Comparison of ENCODE assay signal across 1 cellular context in the genomic region with DNA sequence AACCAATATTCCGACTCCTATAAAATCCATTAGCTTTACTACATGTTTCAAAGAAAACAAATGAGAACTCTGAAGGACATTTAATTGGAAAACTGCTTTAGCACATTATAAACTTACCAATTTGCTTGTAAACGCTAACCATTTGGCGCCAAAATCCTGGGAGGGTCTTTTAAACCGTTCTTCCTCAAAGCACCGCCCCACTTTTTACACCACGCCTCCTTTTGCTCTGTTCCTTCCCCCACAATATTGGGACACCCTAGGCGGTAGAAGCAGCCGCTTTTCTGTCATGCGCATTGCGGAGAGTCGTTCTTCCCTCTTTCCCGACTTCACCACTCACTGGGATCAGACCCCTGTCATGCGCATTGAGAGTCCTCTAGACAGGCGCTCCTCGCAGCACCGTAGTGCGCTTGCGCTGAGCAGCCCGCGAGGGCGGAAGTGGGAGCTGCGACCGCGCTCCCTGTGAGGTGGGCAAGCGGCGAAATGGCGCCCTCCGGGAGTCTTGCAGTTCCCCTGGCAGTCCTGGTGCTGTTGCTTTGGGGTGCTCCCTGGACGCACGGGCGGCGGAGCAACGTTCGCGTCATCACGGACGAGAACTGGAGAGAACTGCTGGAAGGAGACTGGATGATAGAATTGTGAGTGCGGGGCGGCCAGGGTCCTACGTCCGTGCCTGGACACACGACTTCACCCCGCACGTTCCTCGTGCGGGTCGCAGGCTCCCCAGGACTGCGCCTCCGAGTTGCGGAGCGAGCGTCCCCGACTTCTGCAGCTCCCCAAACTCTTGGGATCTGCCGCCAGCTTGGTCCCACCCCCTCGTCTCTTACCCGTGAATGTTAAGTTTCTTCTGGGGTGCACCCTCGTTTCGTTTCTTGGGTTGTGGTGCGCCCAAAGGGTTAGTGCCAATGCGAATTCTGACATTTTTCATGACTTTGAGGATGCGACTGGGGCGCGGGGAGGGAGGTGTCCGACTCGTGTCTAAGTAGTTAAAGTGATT.
TF ChIP-seq lines count a peak whose summit lies in the region.

A gene with protein sequence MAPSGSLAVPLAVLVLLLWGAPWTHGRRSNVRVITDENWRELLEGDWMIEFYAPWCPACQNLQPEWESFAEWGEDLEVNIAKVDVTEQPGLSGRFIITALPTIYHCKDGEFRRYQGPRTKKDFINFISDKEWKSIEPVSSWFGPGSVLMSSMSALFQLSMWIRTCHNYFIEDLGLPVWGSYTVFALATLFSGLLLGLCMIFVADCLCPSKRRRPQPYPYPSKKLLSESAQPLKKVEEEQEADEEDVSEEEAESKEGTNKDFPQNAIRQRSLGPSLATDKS (plus strand): TSS at position 435 of the 991 bp plus-strand sequence. CDS start 46 bp downstream, at position 481.

TF ChIP-seq in HepG2, 621 proteins besides CTCF, POLR2A, EP300 and RAD21 (continued from another document and continues in another):
- TF ChIP-seq ZNF703 (CRISPR knock-in tag; IDR thresholded peaks at IDR 0.05; ENCODE audit: borderline replicate concordance) (no peak), ZNF549 (CRISPR knock-in tag; IDR thresholded peaks at IDR 0.05) (no peak), XRCC5 (optimal IDR thresholded peaks at IDR 0.05; ENCODE audit: low read length) (no peak), ZMYM4 (CRISPR knock-in tag; IDR thresholded peaks at IDR 0.05) (peak; percentile 83), ZKSCAN8 (CRISPR knock-in tag; IDR thresholded peaks at IDR 0.05; ENCODE audit: borderline replicate concordance) (no peak), MIER2 (CRISPR knock-in tag; IDR thresholded peaks at IDR 0.05) (no peak), ZNF788 (CRISPR knock-in tag; IDR thresholded peaks at IDR 0.05; ENCODE audit: borderline replicate concordance) (peak; percentile 88; the same call in 1 of the 2 replicates), ZMAT3 (CRISPR knock-in tag; conservative IDR thresholded peaks at IDR 0.05) (peak; percentile 95), MTF2 (CRISPR knock-in tag; IDR thresholded peaks at IDR 0.05; ENCODE audit: borderline replicate concordance) (no peak), SP4 (CRISPR knock-in tag; IDR thresholded peaks at IDR 0.05) (peak; percentile 79; the same call in 1 of the 2 replicates), ZBTB1 (CRISPR knock-in tag; IDR thresholded peaks at IDR 0.05; ENCODE audit: borderline replicate concordance) (peak; percentile 53; the same call in 1 of the 2 replicates), SUZ12 (IDR thresholded peaks at IDR 0.05; ENCODE audit: low read depth, low read length) (no peak), POLR2G (IDR thresholded peaks at IDR 0.05; ENCODE audit: low read depth, low read length) (peak; percentile 99), TOPORS (CRISPR knock-in tag; IDR thresholded peaks at IDR 0.05) (no peak), AGO2 (optimal IDR thresholded peaks at IDR 0.05; ENCODE audit: low read depth, low read length) (peak; percentile 48), MBD4 (IDR thresholded peaks at IDR 0.05; ENCODE audit: borderline replicate concordance, low read length) (no peak), SRF (IDR thresholded peaks at IDR 0.05; ENCODE audit: low read depth, low read length) (no peak), ZNF598 (CRISPR knock-in tag; IDR thresholded peaks at IDR 0.05; ENCODE audit: borderline replicate concordance) (peak; percentile 75; the same call in 1 of the 2 replicates), RAD51 (IDR thresholded peaks at IDR 0.05; ENCODE audit: borderline replicate concordance) (no peak), ZSCAN12 (CRISPR knock-in tag; IDR thresholded peaks at IDR 0.05) (0 out of 2 replicates have a peak, but pooled peaks have one; percentile 20), ZBTB8A (CRISPR knock-in tag; IDR thresholded peaks at IDR 0.05; ENCODE audit: borderline replicate concordance, low read depth) (no peak), TBX3 (IDR thresholded peaks at IDR 0.05; ENCODE audit: borderline replicate concordance) (no peak), ZNF44 (CRISPR knock-in tag; IDR thresholded peaks at IDR 0.05) (no peak), CREB1 (IDR thresholded peaks at IDR 0.05) (peak; percentile 58; the same call in 1 of the 2 replicates), CREB1 (CRISPR knock-in tag; IDR thresholded peaks at IDR 0.05) (no peak), NFATC3 (CRISPR knock-in tag; IDR thresholded peaks at IDR 0.05) (no peak), CAMTA2 (CRISPR knock-in tag; IDR thresholded peaks at IDR 0.05; ENCODE audit: borderline replicate concordance) (0 out of 2 replicates have a peak, but pooled peaks have one; percentile 71), NCOA2 (CRISPR knock-in tag; IDR thresholded peaks at IDR 0.05) (no peak; the same call in 1 of the 2 replicates), ZNF34 (CRISPR knock-in tag; IDR thresholded peaks at IDR 0.05; ENCODE audit: borderline replicate concordance) (no peak), CBX1 (IDR thresholded peaks at IDR 0.05; ENCODE audit: low read depth) (peak; percentile 52)
- TF ChIP-seq, protein P1, sequence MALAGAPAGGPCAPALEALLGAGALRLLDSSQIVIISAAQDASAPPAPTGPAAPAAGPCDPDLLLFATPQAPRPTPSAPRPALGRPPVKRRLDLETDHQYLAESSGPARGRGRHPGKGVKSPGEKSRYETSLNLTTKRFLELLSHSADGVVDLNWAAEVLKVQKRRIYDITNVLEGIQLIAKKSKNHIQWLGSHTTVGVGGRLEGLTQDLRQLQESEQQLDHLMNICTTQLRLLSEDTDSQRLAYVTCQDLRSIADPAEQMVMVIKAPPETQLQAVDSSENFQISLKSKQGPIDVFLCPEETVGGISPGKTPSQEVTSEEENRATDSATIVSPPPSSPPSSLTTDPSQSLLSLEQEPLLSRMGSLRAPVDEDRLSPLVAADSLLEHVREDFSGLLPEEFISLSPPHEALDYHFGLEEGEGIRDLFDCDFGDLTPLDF (CRISPR knock-in tag; IDR thresholded peaks at IDR 0.05) = peak; percentile 61; the same call in 1 of the 2 replicates
- TF ChIP-seq, protein P2, sequence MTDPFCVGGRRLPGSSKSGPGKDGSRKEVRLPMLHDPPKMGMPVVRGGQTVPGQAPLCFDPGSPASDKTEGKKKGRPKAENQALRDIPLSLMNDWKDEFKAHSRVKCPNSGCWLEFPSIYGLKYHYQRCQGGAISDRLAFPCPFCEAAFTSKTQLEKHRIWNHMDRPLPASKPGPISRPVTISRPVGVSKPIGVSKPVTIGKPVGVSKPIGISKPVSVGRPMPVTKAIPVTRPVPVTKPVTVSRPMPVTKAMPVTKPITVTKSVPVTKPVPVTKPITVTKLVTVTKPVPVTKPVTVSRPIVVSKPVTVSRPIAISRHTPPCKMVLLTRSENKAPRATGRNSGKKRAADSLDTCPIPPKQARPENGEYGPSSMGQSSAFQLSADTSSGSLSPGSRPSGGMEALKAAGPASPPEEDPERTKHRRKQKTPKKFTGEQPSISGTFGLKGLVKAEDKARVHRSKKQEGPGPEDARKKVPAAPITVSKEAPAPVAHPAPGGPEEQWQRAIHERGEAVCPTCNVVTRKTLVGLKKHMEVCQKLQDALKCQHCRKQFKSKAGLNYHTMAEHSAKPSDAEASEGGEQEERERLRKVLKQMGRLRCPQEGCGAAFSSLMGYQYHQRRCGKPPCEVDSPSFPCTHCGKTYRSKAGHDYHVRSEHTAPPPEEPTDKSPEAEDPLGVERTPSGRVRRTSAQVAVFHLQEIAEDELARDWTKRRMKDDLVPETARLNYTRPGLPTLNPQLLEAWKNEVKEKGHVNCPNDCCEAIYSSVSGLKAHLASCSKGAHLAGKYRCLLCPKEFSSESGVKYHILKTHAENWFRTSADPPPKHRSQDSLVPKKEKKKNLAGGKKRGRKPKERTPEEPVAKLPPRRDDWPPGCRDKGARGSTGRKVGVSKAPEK (CRISPR knock-in tag; IDR thresholded peaks at IDR 0.05; ENCODE audit: borderline replicate concordance) = no peak
- TF ChIP-seq, protein P3, sequence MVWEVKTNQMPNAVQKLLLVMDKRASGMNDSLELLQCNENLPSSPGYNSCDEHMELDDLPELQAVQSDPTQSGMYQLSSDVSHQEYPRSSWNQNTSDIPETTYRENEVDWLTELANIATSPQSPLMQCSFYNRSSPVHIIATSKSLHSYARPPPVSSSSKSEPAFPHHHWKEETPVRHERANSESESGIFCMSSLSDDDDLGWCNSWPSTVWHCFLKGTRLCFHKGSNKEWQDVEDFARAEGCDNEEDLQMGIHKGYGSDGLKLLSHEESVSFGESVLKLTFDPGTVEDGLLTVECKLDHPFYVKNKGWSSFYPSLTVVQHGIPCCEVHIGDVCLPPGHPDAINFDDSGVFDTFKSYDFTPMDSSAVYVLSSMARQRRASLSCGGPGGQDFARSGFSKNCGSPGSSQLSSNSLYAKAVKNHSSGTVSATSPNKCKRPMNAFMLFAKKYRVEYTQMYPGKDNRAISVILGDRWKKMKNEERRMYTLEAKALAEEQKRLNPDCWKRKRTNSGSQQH (CRISPR knock-in tag; IDR thresholded peaks at IDR 0.05; ENCODE audit: low read depth) = peak; percentile 40; the same call in 1 of the 2 replicates
- TF ChIP-seq, protein P4, sequence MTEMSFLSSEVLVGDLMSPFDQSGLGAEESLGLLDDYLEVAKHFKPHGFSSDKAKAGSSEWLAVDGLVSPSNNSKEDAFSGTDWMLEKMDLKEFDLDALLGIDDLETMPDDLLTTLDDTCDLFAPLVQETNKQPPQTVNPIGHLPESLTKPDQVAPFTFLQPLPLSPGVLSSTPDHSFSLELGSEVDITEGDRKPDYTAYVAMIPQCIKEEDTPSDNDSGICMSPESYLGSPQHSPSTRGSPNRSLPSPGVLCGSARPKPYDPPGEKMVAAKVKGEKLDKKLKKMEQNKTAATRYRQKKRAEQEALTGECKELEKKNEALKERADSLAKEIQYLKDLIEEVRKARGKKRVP (CRISPR knock-in tag; IDR thresholded peaks at IDR 0.05) = no peak; a peak in 1 of 4 replicates
- TF ChIP-seq, protein P5, sequence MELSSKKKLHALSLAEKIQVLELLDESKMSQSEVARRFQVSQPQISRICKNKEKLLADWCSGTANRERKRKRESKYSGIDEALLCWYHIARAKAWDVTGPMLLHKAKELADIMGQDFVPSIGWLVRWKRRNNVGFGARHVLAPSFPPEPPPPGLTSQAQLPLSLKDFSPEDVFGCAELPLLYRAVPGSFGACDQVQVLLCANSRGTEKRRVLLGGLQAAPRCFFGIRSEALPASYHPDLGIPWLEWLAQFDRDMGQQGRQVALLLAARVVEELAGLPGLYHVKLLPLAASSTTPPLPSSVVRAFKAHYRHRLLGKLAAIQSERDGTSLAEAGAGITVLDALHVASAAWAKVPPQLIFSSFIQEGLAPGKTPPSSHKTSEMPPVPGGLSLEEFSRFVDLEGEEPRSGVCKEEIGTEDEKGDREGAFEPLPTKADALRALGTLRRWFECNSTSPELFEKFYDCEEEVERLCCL (CRISPR knock-in tag; IDR thresholded peaks at IDR 0.05; ENCODE audit: borderline replicate concordance) = no peak; the same call in 1 of the 2 replicates
- TF ChIP-seq, protein P6, sequence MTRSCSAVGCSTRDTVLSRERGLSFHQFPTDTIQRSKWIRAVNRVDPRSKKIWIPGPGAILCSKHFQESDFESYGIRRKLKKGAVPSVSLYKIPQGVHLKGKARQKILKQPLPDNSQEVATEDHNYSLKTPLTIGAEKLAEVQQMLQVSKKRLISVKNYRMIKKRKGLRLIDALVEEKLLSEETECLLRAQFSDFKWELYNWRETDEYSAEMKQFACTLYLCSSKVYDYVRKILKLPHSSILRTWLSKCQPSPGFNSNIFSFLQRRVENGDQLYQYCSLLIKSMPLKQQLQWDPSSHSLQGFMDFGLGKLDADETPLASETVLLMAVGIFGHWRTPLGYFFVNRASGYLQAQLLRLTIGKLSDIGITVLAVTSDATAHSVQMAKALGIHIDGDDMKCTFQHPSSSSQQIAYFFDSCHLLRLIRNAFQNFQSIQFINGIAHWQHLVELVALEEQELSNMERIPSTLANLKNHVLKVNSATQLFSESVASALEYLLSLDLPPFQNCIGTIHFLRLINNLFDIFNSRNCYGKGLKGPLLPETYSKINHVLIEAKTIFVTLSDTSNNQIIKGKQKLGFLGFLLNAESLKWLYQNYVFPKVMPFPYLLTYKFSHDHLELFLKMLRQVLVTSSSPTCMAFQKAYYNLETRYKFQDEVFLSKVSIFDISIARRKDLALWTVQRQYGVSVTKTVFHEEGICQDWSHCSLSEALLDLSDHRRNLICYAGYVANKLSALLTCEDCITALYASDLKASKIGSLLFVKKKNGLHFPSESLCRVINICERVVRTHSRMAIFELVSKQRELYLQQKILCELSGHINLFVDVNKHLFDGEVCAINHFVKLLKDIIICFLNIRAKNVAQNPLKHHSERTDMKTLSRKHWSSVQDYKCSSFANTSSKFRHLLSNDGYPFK (CRISPR knock-in tag; IDR thresholded peaks at IDR 0.05; ENCODE audit: borderline replicate concordance) = peak; percentile 74; the same call in 1 of the 2 replicates
- TF ChIP-seq, protein P7, sequence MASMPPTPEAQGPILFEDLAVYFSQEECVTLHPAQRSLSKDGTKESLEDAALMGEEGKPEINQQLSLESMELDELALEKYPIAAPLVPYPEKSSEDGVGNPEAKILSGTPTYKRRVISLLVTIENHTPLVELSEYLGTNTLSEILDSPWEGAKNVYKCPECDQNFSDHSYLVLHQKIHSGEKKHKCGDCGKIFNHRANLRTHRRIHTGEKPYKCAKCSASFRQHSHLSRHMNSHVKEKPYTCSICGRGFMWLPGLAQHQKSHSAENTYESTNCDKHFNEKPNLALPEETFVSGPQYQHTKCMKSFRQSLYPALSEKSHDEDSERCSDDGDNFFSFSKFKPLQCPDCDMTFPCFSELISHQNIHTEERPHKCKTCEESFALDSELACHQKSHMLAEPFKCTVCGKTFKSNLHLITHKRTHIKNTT (CRISPR knock-in tag; IDR thresholded peaks at IDR 0.05) = no peak
- TF ChIP-seq, protein P8, sequence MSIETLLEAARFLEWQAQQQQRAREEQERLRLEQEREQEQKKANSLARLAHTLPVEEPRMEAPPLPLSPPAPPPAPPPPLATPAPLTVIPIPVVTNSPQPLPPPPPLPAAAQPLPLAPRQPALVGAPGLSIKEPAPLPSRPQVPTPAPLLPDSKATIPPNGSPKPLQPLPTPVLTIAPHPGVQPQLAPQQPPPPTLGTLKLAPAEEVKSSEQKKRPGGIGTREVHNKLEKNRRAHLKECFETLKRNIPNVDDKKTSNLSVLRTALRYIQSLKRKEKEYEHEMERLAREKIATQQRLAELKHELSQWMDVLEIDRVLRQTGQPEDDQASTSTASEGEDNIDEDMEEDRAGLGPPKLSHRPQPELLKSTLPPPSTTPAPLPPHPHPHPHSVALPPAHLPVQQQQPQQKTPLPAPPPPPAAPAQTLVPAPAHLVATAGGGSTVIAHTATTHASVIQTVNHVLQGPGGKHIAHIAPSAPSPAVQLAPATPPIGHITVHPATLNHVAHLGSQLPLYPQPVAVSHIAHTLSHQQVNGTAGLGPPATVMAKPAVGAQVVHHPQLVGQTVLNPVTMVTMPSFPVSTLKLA (IDR thresholded peaks at IDR 0.05) = no peak
- TF ChIP-seq, protein P9, sequence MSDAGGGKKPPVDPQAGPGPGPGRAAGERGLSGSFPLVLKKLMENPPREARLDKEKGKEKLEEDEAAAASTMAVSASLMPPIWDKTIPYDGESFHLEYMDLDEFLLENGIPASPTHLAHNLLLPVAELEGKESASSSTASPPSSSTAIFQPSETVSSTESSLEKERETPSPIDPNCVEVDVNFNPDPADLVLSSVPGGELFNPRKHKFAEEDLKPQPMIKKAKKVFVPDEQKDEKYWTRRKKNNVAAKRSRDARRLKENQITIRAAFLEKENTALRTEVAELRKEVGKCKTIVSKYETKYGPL (CRISPR knock-in tag; IDR thresholded peaks at IDR 0.05) = no peak
